8 cellular contexts compared by ENCODE assay signal in the genomic region with DNA sequence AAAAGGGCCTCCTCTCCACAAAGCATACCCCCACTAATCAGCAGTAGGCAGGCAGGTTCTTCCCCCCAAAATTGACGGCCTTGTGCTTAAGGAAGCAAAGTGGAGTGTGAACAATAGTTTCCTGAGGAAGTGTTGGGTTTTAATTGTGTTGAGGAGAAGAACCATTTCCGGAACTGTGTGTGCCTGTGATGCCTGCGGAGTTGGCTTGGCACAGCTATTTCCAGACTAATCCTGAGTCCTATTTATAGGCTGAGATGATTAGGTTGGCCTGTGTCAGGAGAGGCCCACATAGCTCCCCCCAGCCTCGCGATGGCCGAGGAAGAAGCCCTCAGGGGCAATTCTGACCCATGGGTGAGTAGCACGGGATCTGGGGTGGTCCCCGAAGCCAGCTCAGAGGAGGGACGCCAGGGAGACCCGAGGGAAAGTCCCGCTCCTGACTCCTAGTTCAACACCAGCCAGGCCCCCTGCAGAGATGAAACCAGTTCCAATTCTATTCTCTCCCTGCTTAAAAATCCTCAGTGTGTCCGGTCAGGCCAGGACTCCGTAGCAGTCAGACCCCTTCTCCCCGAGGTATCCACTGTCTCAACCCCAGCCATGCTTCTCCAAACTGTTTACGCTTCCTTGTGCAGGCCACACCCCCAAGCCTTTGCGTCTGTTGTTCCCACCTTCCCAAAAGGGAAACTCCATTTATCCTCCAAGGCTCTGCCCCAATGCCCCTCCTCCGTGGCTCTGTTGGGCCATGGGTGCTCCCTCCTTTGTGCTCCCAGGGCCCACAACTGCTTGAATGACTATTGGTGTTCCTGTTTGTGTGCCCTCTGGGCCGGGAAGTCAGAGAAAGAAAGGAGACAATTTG. TPM values are rescaled to one million over a fixed set of nuclear protein-coding genes. Genes with fewer than 3 reads are reported as not detected.
A peak's percentile ranks its signal among the peaks of the same experiment; 100 is the strongest.
DNase-seq lines count a peak whose midpoint lies in the region; ATAC-seq, FAIRE-seq and TF ChIP-seq lines count a peak whose summit lies in the region.

No MANE protein-coding gene starts in this region.

- POLR2A ChIA-PET in GM10248 (lab: Yijun Ruan, JAX), result no interaction called here

- peaks cover 1% of the 10 kb centered on the region for H3K36me3 ChIP-seq in bronchial epithelial cell (ENCODE audit: control insufficient read depth, insufficient read depth, low read length)

- no peaks in the 10 kb centered on the region for H3K27me3 ChIP-seq in bronchial epithelial cell (ENCODE audit: control insufficient read depth, insufficient read depth, low read length)

- TF ChIP-seq CTCF in bronchial epithelial cell (IDR thresholded peaks at IDR 0.05; ENCODE audit: insufficient read depth, low read length, severe bottlenecking), result no peak
- TF ChIP-seq CTCF in GM10248 (IDR thresholded peaks at IDR 0.05; ENCODE audit: control extremely low read depth, extremely low read depth, low read depth, missing control alignments), result no peak

- CTCF ChIA-PET in GM10248 (lab: Yijun Ruan, JAX), result interaction anchor here (2.1 to 3.1 kb wide), 2 partner anchors 8 to 34 kb away, joined by 8 to 13 read pairs; no protein-coding TSS in a partner anchor

- no peak for FAIRE-seq in bronchial epithelial cell (lab: Jason Lieb, UNC)

- DNase-seq in AG08395 (ENCODE audit: low spot score) (peak; percentile 70), KG1 (lab: John Stamatoyannopoulos, UW) (peak; percentile 79), bronchial epithelial cell (ENCODE audit: low read depth) (peak; percentile 64), kidney tubule cell (ENCODE audit: low spot score) (peak; percentile 75), stromal cell of bone marrow (ENCODE audit: low read depth) (peak; percentile 52), GM10248 (ENCODE audit: extremely low spot score) (no peak)

- ATAC-seq in HG03521 (IDR thresholded peaks at IDR 0.05; ENCODE audit: unreplicated experiment) (no peak), HG02798 (IDR thresholded peaks at IDR 0.05; ENCODE audit: poor library complexity, unreplicated experiment) (no peak)

- H3K4me3 ChIP-seq in bronchial epithelial cell (ENCODE audit: low read depth, low read length), result no peak overlapping the region

RNA-seq across cellular contexts. Expression of a gene that starts 18.1 kb away (rescaled TPM):
- 420 and 822 TPM in 2 replicates for total RNA-seq in bronchial epithelial cell
